In the genomic region with DNA sequence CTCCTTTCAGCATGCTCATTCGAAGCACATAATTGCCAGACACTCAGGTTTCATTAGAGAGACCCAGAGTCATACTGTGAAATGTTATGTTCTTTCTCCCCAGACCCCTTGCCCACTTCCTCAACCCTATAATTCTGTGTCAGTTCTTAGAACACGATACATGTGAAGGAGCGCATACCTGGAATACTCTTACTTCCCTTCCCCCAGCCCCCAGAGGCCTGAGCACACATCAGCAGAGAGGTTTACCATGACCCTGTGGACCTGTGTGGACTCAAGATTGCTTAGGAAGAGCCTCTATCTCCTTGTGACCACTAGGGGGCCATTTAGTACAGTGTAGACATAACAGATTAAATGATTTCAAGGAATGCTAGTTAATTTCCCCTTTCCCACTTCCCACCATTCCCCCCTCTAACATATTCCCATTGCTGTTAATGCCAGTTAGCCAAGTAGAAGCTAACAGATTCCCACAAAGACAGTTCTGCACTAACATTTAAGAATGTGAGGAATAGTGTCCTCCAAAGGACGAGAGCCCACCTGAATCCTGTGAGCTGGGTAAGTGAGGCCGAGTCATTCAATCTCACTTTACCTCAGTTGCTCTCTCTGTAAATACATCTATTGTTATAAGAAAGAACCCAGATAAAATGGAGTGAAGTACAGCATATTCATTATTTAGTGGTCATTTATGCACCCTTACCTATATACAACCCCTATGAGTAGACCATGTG, we compare ENCODE assay signal across 8 cellular contexts.
DNase-seq lines count a peak whose midpoint lies in the region; ATAC-seq and TF ChIP-seq lines count a peak whose summit lies in the region.

No MANE protein-coding gene starts in this region.

- H3K27ac ChIP-seq in RWPE2 (ENCODE audit: poor library complexity, severe bottlenecking), result no peak overlapping the region
- no peak overlapping the region for H3K27ac ChIP-seq in fibroblast of lung (ENCODE audit: insufficient read depth, low read length)
- no peak overlapping the region for H3K27ac ChIP-seq in osteoblast (ENCODE audit: low read depth, low read length)

- no peak overlapping the region for H3K4me3 ChIP-seq in RWPE2 (ENCODE audit: severe bottlenecking)
- H3K4me3 ChIP-seq in fibroblast of lung (replicated peaks in 1 of 4; ENCODE audit: control extremely low read depth in 1 of 4, insufficient read depth in 1 of 4, low read depth in 3 of 4, low read length in 4 of 4), result no peak overlapping the region
- H3K4me3 ChIP-seq in osteoblast (ENCODE audit: insufficient read depth, low read length), result no peak overlapping the region

- H2AFZ ChIP-seq in fibroblast of lung (ENCODE audit: low read length) (no peak overlapping the region), osteoblast (ENCODE audit: low read length) (no peak overlapping the region)

- no peaks in the 10 kb centered on the region for H3K79me2 ChIP-seq in fibroblast of lung (ENCODE audit: control insufficient read depth, insufficient read depth, low read length)
- H3K79me2 ChIP-seq in osteoblast (ENCODE audit: insufficient read depth, low read length), result no peaks in the 10 kb centered on the region

- H3K9me3 ChIP-seq in RWPE2 (ENCODE audit: severe bottlenecking) (no peaks in the 10 kb centered on the region), fibroblast of lung (ENCODE audit: control insufficient read depth, insufficient read depth, low read depth, low read length) (no peaks in the 10 kb centered on the region), osteoblast (ENCODE audit: low read depth, low read length) (no peaks in the 10 kb centered on the region)

- no peak overlapping the region for H3K9ac ChIP-seq in fibroblast of lung (ENCODE audit: insufficient read depth, low read length)

- ATAC-seq in GM21447 (IDR thresholded peaks at IDR 0.05; ENCODE audit: unreplicated experiment), result peak; percentile 87
- peak; percentile 83 for ATAC-seq in RWPE2 (ENCODE audit: low read depth)

- no peaks in the 10 kb centered on the region for H3K36me3 ChIP-seq in RWPE2 (ENCODE audit: low read depth)
- H3K36me3 ChIP-seq in fibroblast of lung (ENCODE audit: control insufficient read depth, insufficient read depth, low read length), result no peaks in the 10 kb centered on the region
- H3K36me3 ChIP-seq in osteoblast (ENCODE audit: insufficient read depth, low read length), result no peaks in the 10 kb centered on the region

- H4K20me1 ChIP-seq in fibroblast of lung (ENCODE audit: control insufficient read depth, extremely low read depth, insufficient read depth, low read length), result no peaks in the 10 kb centered on the region
- no peaks in the 10 kb centered on the region for H4K20me1 ChIP-seq in osteoblast (ENCODE audit: insufficient read depth, low read length)

- H3K4me2 ChIP-seq in fibroblast of lung (ENCODE audit: extremely low read depth, insufficient read depth, low read length) (no peak overlapping the region), osteoblast (ENCODE audit: insufficient read depth, low read length) (no peak overlapping the region)

- in situ Hi-C loops in G401 (cut with HindIII; ENCODE audit: low sequenced_read_pairs), result no loop called here

- TF ChIP-seq CTCF in RWPE2 (IDR thresholded peaks at IDR 0.05; ENCODE audit: poor library complexity, severe bottlenecking), result peak; percentile 78
- peak; percentile 75 to 87 for TF ChIP-seq CTCF in fibroblast of lung (conservative IDR thresholded peaks at IDR 0.05 in 1 of 2, IDR thresholded peaks at IDR 0.05 in 1 of 2; ENCODE audit: low read depth in 1 of 2, low read length in 2 of 2)
- TF ChIP-seq CTCF in osteoblast (IDR thresholded peaks at IDR 0.05; ENCODE audit: extremely low read depth, low read depth, low read length), result peak; percentile 85

- peak; percentile 72 for DNase-seq in G401 (ENCODE audit: low spot score)
- DNase-seq in HPDE6-E6E7 (ENCODE audit: extremely low spot score), result peak; percentile 3
- DNase-seq in RWPE2 (ENCODE audit: low spot score), result no peak
- peak; percentile 54 to 70 for DNase-seq in fibroblast of lung (ENCODE audit: low read depth in 2 of 2)
- no peak for DNase-seq in osteoblast (ENCODE audit: insufficient read length, low spot score, missing footprints)
- DNase-seq in NK-92 (lab: John Stamatoyannopoulos, UW; ENCODE audit: unreplicated experiment), result no peak
- DNase-seq in GM19240 (ENCODE audit: insufficient read length, low spot score), result no peak

- no peaks in the 10 kb centered on the region for H3K27me3 ChIP-seq in RWPE2 (ENCODE audit: insufficient read depth, poor library complexity, severe bottlenecking)
- no peaks in the 10 kb centered on the region for H3K27me3 ChIP-seq in fibroblast of lung (ENCODE audit: control insufficient read depth, insufficient read depth, low read length)
- H3K27me3 ChIP-seq in osteoblast (ENCODE audit: insufficient read depth, low read length), result no peaks in the 10 kb centered on the region

- no peaks in the 10 kb centered on the region for H3K4me1 ChIP-seq in RWPE2 (ENCODE audit: insufficient read depth, poor library complexity, severe bottlenecking)
- H3K4me1 ChIP-seq in fibroblast of lung (ENCODE audit: control insufficient read depth, extremely low read depth, insufficient read depth, low read length), result no peaks in the 10 kb centered on the region
- H3K4me1 ChIP-seq in osteoblast (ENCODE audit: insufficient read depth, low read length), result no peaks in the 10 kb centered on the region

Comparison
In these comparisons a context has a peak if more than half of its experiments do, and no peak if none do; other contexts are left out.
1. DNase-seq: peak in G401 (single experiment), HPDE6-E6E7 (single experiment) and fibroblast of lung (2 of 2); none in RWPE2 (single experiment), osteoblast (single experiment), NK-92 (single experiment) and GM19240 (single experiment).
2. Peak in every context shown above with its lines, with median percentiles within 50 percentile points of each other: CTCF ChIP-seq.